ENCODE assay signal across 8 cellular contexts in the genomic region with DNA sequence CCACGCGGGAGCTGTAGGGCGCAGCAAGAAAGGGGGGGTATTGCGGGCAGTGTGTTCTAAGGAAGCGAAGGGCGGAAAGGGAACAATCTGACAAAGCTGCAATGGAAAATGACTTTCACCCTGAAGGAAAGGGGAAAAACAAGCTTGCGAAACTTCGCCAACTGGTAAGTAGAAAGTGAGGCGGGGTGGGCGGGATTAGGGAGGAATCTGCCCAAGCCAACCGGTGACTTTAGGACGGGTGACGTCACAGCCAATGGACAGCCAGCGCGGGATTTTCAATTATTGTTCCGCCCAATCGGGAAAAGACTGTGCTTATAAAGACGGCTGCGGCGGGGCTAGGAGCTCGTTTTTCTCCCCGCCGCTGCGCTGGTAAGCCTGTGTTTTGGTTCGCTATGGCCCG. TPM values are rescaled to one million over a fixed set of nuclear protein-coding genes. Genes with fewer than 3 reads are reported as not detected.
DNase-seq lines count a peak whose midpoint lies in the region; ATAC-seq, FAIRE-seq and TF ChIP-seq lines count a peak whose summit lies in the region.
"Not testable (repeated sequence)": the region's sequence is repeated elsewhere in the genome, so short reads cannot be mapped to it uniquely, and the experiment has no call there.

No MANE protein-coding gene starts in this region.

- ATAC-seq in GM19397 (IDR thresholded peaks at IDR 0.05; ENCODE audit: unreplicated experiment): peak; percentile 23
- peak; percentile 15 for ATAC-seq in GM23338
- peak; percentile 24 for ATAC-seq in HG03095 (IDR thresholded peaks at IDR 0.05; ENCODE audit: unreplicated experiment)
- ATAC-seq in Panc1: peak; percentile 54
- ATAC-seq in GM12878: peak; percentile 32
- peak; percentile 59 to 69 (median 64) for ATAC-seq in right lobe of liver
- peak; percentile 67 for ATAC-seq in thoracic aorta (ENCODE audit: insufficient number of reproducible peaks, low FRiP score, low read depth)

- not testable (repeated sequence) for H3K9me3 Mint-ChIP-seq in GM23338

- RAD21 ChIA-PET in GM12878 (lab: Charles Lee; ENCODE audit: unreplicated experiment): not testable (repeated sequence)

- not testable (repeated sequence) for H3K36me3 Mint-ChIP-seq in GM23338 (ENCODE audit: low read depth)

- H3K9me3 ChIP-seq in Panc1 (ENCODE audit: control insufficient read depth, insufficient read depth, low read depth, low read length); GM12878 (replicated peaks; ENCODE audit: control insufficient read depth, insufficient read depth, low read length); right lobe of liver; thoracic aorta: not testable (repeated sequence)

- WGBS in GM12878 (ENCODE audit: insufficient coverage, insufficient replicate concordance, low lambda C conversion rate, missing lambda C conversion rate): no CpG with 5 or more reads among the region's 26 CpGs
- no CpG with 5 or more reads among the region's 26 CpGs for WGBS in right lobe of liver (ENCODE audit: insufficient coverage, low coverage, low lambda C conversion rate, missing lambda C conversion rate)

- not testable (repeated sequence) for H3K9me2 ChIP-seq in GM23338 (ENCODE audit: insufficient read depth)

- H4K20me1 ChIP-seq in GM23338 (replicated peaks; ENCODE audit: insufficient read depth); GM12878 (ENCODE audit: control insufficient read depth, insufficient read depth): not testable (repeated sequence)

- SMC1A ChIA-PET in GM12878 (lab: Charles Lee; ENCODE audit: uncharacterized antibody, unreplicated experiment): not testable (repeated sequence)

- H3K4me1 ChIP-seq in GM23338 (ENCODE audit: insufficient read depth): peaks cover 19% of the 10 kb centered on the region
- peaks cover 13% of the 10 kb centered on the region for H3K4me1 ChIP-seq in Panc1 (ENCODE audit: control insufficient read depth, insufficient read depth, low read length)
- peaks cover 13% of the 10 kb centered on the region for H3K4me1 ChIP-seq in GM12878 (ENCODE audit: control insufficient read depth, insufficient read depth, low read length)
- peaks cover 0 to 26% (median 10%) of the 10 kb centered on the region in 4 donors for H3K4me1 ChIP-seq in right lobe of liver
- peaks cover 12 to 25% of the 10 kb centered on the region in 2 donors for H3K4me1 ChIP-seq in thoracic aorta (ENCODE audit: control insufficient read depth in 1 of 2, low read depth in 2 of 2)

- TF ChIP-seq RAD21 in GM12878 (IDR thresholded peaks at IDR 0.05; ENCODE audit: insufficient read depth, low read depth, low read length): not testable (repeated sequence)

- H3K79me2 ChIP-seq in GM23338 (replicated peaks; ENCODE audit: insufficient read depth): peaks cover 29% of the 10 kb centered on the region
- peaks cover 29% of the 10 kb centered on the region for H3K79me2 ChIP-seq in GM12878 (ENCODE audit: control insufficient read depth, insufficient read depth, low read length)

- H3K27me3 ChIP-seq in GM23338 (ENCODE audit: insufficient read depth); Panc1 (ENCODE audit: control insufficient read depth, insufficient read depth, low read length); GM12878 (replicated peaks in 1 of 2; ENCODE audit: control insufficient read depth in 2 of 2, insufficient read depth in 2 of 2, low read length in 1 of 2); right lobe of liver; thoracic aorta (replicated peaks; ENCODE audit: insufficient read depth): not testable (repeated sequence)

- intact Hi-C loops in Panc1 (cut with micrococcal nuclease; ENCODE audit: unreplicated experiment); GM12878 (cut with micrococcal nuclease; ENCODE audit: unreplicated experiment); right lobe of liver (cut with DNase I): not testable (repeated sequence)

- H3F3A ChIP-seq in GM23338 (replicated peaks; ENCODE audit: low read depth): not testable (repeated sequence)

- H2AFZ ChIP-seq in GM23338; GM12878 (ENCODE audit: control insufficient read depth, low read depth, low read length): not testable (repeated sequence)

- in situ Hi-C loops in Panc1 (cut with HindIII; ENCODE audit: low pct_unique_long_range_greater_than_20kb, low sequenced_read_pairs); GM12878 (cut with MboI): not testable (repeated sequence)

- H3K4me3 ChIP-seq in GM23338; Panc1 (ENCODE audit: low read depth in 2 of 2, low read length in 2 of 2); GM12878; right lobe of liver; thoracic aorta: not testable (repeated sequence)

- FAIRE-seq in GM12892 (lab: Jason Lieb, UNC): peak; percentile 92
- FAIRE-seq in GM12878 (lab: Jason Lieb, UNC): peak; percentile 18

- not testable (repeated sequence) for H3K36me3 ChIP-seq in GM23338 (ENCODE audit: insufficient read depth); Panc1 (ENCODE audit: control insufficient read depth, insufficient read depth, low read length); GM12878 (ENCODE audit: control insufficient read depth in 2 of 2, insufficient read depth in 2 of 2, low read length in 1 of 2); right lobe of liver; thoracic aorta

- POLR2A ChIA-PET in Panc1 (lab: Charles Lee); GM12878 (lab: Charles Lee): not testable (repeated sequence)

- not testable (repeated sequence) for H3K27ac ChIP-seq in GM23338 (ENCODE audit: low read depth); Panc1 (ENCODE audit: low read length); GM12878 (ENCODE audit: control insufficient read depth, insufficient read depth); right lobe of liver; thoracic aorta

- not testable (repeated sequence) for H3K4me2 ChIP-seq in GM23338; GM12878 (ENCODE audit: control insufficient read depth, insufficient read depth)

- not testable (repeated sequence) for TF ChIP-seq POLR2A in GM12892 (IDR thresholded peaks at IDR 0.05; ENCODE audit: low read depth, low read length); GM12878 (IDR thresholded peaks at IDR 0.05; ENCODE audit: low read depth, low read length); right lobe of liver (IDR thresholded peaks at IDR 0.05)

- DNase-seq in GM12892 (ENCODE audit: insufficient read length); GM23338 (ENCODE audit: low spot score); Panc1 (ENCODE audit: low read depth, low spot score); GM12878 (ENCODE audit: low read depth, low spot score); right lobe of liver; thoracic aorta (ENCODE audit: low spot score): not testable (repeated sequence)

- H3K9ac ChIP-seq in GM12878 (ENCODE audit: control insufficient read depth, insufficient read depth, low read length): not testable (repeated sequence)

- not testable (repeated sequence) for H3K27ac Mint-ChIP-seq in GM23338

- peaks cover 19% of the 10 kb centered on the region for H3K4me1 Mint-ChIP-seq in GM23338

- BruUV-seq in Panc1 (replicated peaks; lab: Mats Ljungman, UMichigan); GM12878 (replicated peaks; lab: Mats Ljungman, UMichigan): not testable (repeated sequence)

- H3K27me3 Mint-ChIP-seq in GM23338 (ENCODE audit: insufficient read depth, low read depth, poor library complexity): peaks cover 10% of the 10 kb centered on the region

- TF ChIP-seq EP300 in GM12878 (IDR thresholded peaks at IDR 0.05; ENCODE audit: borderline replicate concordance in 1 of 2, control insufficient read depth in 1 of 2, low read depth in 2 of 2, low read length in 2 of 2): not testable (repeated sequence)

- H3K4me3 Mint-ChIP-seq in GM23338: not testable (repeated sequence)

- CTCF ChIA-PET in Panc1 (lab: Charles Lee); GM12878 (lab: Yijun Ruan, JAX): not testable (repeated sequence)

- not testable (repeated sequence) for TF ChIP-seq CTCF in GM23338 (conservative IDR thresholded peaks at IDR 0.05; ENCODE audit: low read depth in 2 of 2); Panc1 (IDR thresholded peaks at IDR 0.05); GM12878 (IDR thresholded peaks at IDR 0.05 in 2 of 3, conservative IDR thresholded peaks at IDR 0.05 in 1 of 3; ENCODE audit: control insufficient read depth in 2 of 3, extremely low read depth in 1 of 3, insufficient read depth in 1 of 3, low read depth in 3 of 3, low read length in 3 of 3); right lobe of liver (IDR thresholded peaks at IDR 0.05); thoracic aorta (IDR thresholded peaks at IDR 0.05)

RNA-seq across cellular contexts. Expression of a gene that starts 47.1 kb away (rescaled TPM):
- polyA plus RNA-seq in GM12892 (2012; ENCODE audit: missing spikeins): 16.0 TPM
- total RNA-seq in GM23338 (2014; rRNA removed; shearing (Covaris generic)): 13.4 and 18.4 TPM in 2 replicates
- polyA plus RNA-seq in GM23338 (2016; fragmentation: Nextera tagmentation; extraction: Ambion mirVana) (23.1 and 26.2 TPM in 2 replicates), GM12878 (2011; rRNA removed) (7.9 and 9.7 TPM in 2 replicates), GM12878 (2014; fragmentation: Illumina TruSeq; extraction: Trizol) (4.6 and 5.4 TPM in 2 replicates), GM12878 (2014; fragmentation: Nextera tagmentation; extraction: Ambion mirVana) (1 to 10 TPM in 1 of 2 experiments, under 1 TPM in 1; 0.74 to 4.3 TPM), GM12878 (2014; rRNA removed) (18.7 and 19.7 TPM in 2 replicates), GM12878 (2016; fragmentation: Nextera tagmentation; extraction: Ambion mirVana) (10 to 100 TPM; 14.8 to 18.3 TPM)
- total RNA-seq in Panc1 (2021; ENCODE audit: unreplicated experiment) (14.6 TPM), GM12878 (2014; rRNA removed) (11.7 and 16.0 TPM in 2 replicates), GM12878 (2014; rRNA removed; fragmentation: Illumina TruSeq; extraction: Trizol) (7.0 and 7.5 TPM in 2 replicates), GM12878 (2021) (12.8 and 15.1 TPM in 2 replicates), right lobe of liver (10 to 100 TPM in 3 of 6 experiments, 1 to 10 TPM in 3; 8.4 to 23.7 (median 9.5) TPM), thoracic aorta (10 to 100 TPM; 25.7 to 46.0 TPM)
- 21.1 TPM for polyA plus RNA-seq in Panc1 (2012; ENCODE audit: insufficient read length)
- 10.0 and 12.1 TPM in 2 replicates for total RNA-seq in GM12878 (2013; cell fraction: nucleolus; rRNA removed)
- 1.6 TPM for polyA plus RNA-seq in GM12878 (2011; ENCODE audit: low read depth)
- 12.7 and 17.1 TPM in 2 replicates for polyA plus RNA-seq in GM12878 (2011; cell fraction: cytosol; rRNA removed)
- 21.0 and 23.7 TPM in 2 replicates for polyA plus RNA-seq in GM12878 (2011; cell fraction: nucleus; rRNA removed)
- polyA plus RNA-seq in GM12878 (2012): 9.4 and 12.1 TPM in 2 replicates
- polyA minus RNA-seq in GM12878 (2011; rRNA and poly(A)+ RNA removed): 1.2 and 3.5 TPM in 2 replicates
- 1.8 and 5.1 TPM in 2 replicates for polyA minus RNA-seq in GM12878 (2011; cell fraction: cytosol; rRNA and poly(A)+ RNA removed)
- polyA minus RNA-seq in GM12878 (2011; cell fraction: nucleus; rRNA and poly(A)+ RNA removed): 5.3 and 5.7 TPM in 2 replicates

Comparison
In these comparisons a context has a peak if more than half of its experiments do, and no peak if none do; other contexts are left out.
1. ATAC-seq: peak in every context shown above with its lines; median percentile 67 in thoracic aorta; 64 in right lobe of liver; 54 in Panc1; 32 in GM12878; 24 in HG03095; 23 in GM19397; 15 in GM23338.